Comparison of ENCODE assay signal across 7 cellular contexts in the genomic region with DNA sequence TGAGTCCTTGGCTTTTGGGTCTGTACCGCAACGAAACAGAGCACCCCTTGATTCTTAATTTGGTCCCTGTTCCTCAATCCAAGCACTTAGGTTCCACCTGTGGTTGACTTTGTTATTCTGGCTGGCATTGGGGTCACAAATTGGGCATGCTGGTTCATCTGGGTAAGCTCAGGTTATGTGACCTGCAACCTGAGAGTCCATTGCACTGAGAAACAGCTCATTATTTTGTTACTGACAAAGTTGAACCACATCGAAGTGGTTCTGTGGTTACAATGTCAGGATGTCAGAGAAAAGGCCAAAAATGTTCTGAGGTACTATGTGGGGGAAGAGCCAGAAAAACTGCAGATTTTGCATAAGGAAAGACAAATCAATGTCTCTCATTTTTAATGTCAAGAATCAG.
"Had no signal": no experiment of that assay in that cellular context is flagged by ENCODE, and none has a peak within 500 bp of the region (broad histone marks: within the 10 kb centered on the region; RNA-seq: fewer than 3 reads in every experiment).

No MANE protein-coding gene starts in this region.

- ATAC-seq: HepG2, K562 had no signal

- H3K4me3 ChIP-seq: K562 had no signal

- H3K27ac ChIP-seq: HL-60 had no signal

- FAIRE-seq: HepG2, HTR-8/SVneo, K562 had no signal

- DNase-seq: IMR-90, KBM-7, KG1 had no signal
